ENCODE assay signal across 8 cellular contexts in genomic region chr15:58521293-58521991, GRCh38.
DNase-seq lines count a peak whose midpoint lies in the region; ATAC-seq and TF ChIP-seq lines count a peak whose summit lies in the region.

No MANE protein-coding gene starts in this region.

- H3K27ac ChIP-seq in RWPE2 (ENCODE audit: poor library complexity, severe bottlenecking) (peak overlapping the region; percentile 16), esophagus squamous epithelium (peak overlapping the region; percentile 65 to 79 (median 74))

- WGBS in esophagus squamous epithelium, 2 donors, result 33 to 43% methylated on average over 13 of the region's 13 CpGs

- H3K36me3 ChIP-seq in RWPE2 (ENCODE audit: low read depth) (no peaks in the 10 kb centered on the region), esophagus squamous epithelium (no peaks in the 10 kb centered on the region)

- peaks cover 4% of the 10 kb centered on the region for H3K9me3 Mint-ChIP-seq in nephron

- ATAC-seq in RWPE2 (ENCODE audit: low read depth) (peak; percentile 89), GM21390 (IDR thresholded peaks at IDR 0.05; ENCODE audit: unreplicated experiment) (no peak)

- H3K27ac Mint-ChIP-seq in nephron, result peak overlapping the region; percentile 53 to 72 (median 69)

- H3K4me3 Mint-ChIP-seq in nephron, result peak overlapping the region in 2 of 3 experiments; percentile 1 to 8

- no peak overlapping the region for H3K4me3 ChIP-seq in RWPE2 (ENCODE audit: severe bottlenecking)
- peak overlapping the region in 1 of 4 donors; percentile 9 for H3K4me3 ChIP-seq in esophagus squamous epithelium

- intact Hi-C loops in esophagus squamous epithelium (cut with DNase I), result no loop called here

- TF ChIP-seq POLR2A in esophagus squamous epithelium (IDR thresholded peaks at IDR 0.05), result no peak

- H3K27me3 ChIP-seq in RWPE2 (ENCODE audit: insufficient read depth, poor library complexity, severe bottlenecking) (no peaks in the 10 kb centered on the region), esophagus squamous epithelium (no peaks in the 10 kb centered on the region)

- H3K36me3 Mint-ChIP-seq in nephron (ENCODE audit: low read depth), result peaks cover 1% of the 10 kb centered on the region

- in situ Hi-C loops in GM13976 (cut with MboI; ENCODE audit: low sequenced_read_pairs, unreplicated experiment), result no loop called here

- H3K4me1 Mint-ChIP-seq in nephron, result peaks cover 40% of the 10 kb centered on the region

- H3K4me1 ChIP-seq in RWPE2 (ENCODE audit: insufficient read depth, poor library complexity, severe bottlenecking) (peaks cover 11% of the 10 kb centered on the region), esophagus squamous epithelium (peaks cover 18 to 55% (median 39%) of the 10 kb centered on the region in 3 donors)

- peaks cover 10% of the 10 kb centered on the region for H3K27me3 Mint-ChIP-seq in nephron (ENCODE audit: low read depth)

- DNase-seq in GM13976 (ENCODE audit: low spot score) (peak; percentile 51), RWPE2 (ENCODE audit: low spot score) (peak; percentile 83), esophagus squamous epithelium (lab: John Stamatoyannopoulos, UW) (no peak), cerebellar nuclear complex (lab: John Stamatoyannopoulos, UW) (no peak), NCI-H2029 treated with DMSO at 0.1 percent for 48 hours (lab: John Stamatoyannopoulos, UW) (no peak)
- DNase-seq in effector CD4-positive, alpha-beta T cell, result no peak

- TF ChIP-seq CTCF in GM13976 (IDR thresholded peaks at IDR 0.05; ENCODE audit: borderline replicate concordance, control extremely low read depth, extremely low read depth, insufficient read depth, missing control alignments), result no peak
- TF ChIP-seq CTCF in RWPE2 (IDR thresholded peaks at IDR 0.05; ENCODE audit: poor library complexity, severe bottlenecking), result no peak
- TF ChIP-seq CTCF in esophagus squamous epithelium (IDR thresholded peaks at IDR 0.05), result no peak
- no peak for TF ChIP-seq CTCF in nephron (IDR thresholded peaks at IDR 0.05; ENCODE audit: unreplicated experiment in 3 of 3)

- H3K9me3 ChIP-seq in RWPE2 (ENCODE audit: severe bottlenecking), result no peaks in the 10 kb centered on the region
- no peaks in the 10 kb centered on the region for H3K9me3 ChIP-seq in esophagus squamous epithelium

Comparison
In these comparisons a context has a peak if more than half of its experiments do, and no peak if none do; other contexts are left out.
1. DNase-seq: peak in GM13976 (single experiment) and RWPE2 (single experiment); none in esophagus squamous epithelium (single experiment), effector CD4-positive, alpha-beta T cell (single experiment), cerebellar nuclear complex (0 of 2) and NCI-H2029 treated with DMSO at 0.1 percent for 48 hours (single experiment).